Comparison of ENCODE assay signal across 8 cellular contexts in genomic region chr2:98649135-98649991, GRCh38. TPM values are rescaled to one million over a fixed set of nuclear protein-coding genes. Genes with fewer than 3 reads are reported as not detected.
DNase-seq lines count a peak whose midpoint lies in the region; ATAC-seq and TF ChIP-seq lines count a peak whose summit lies in the region.

No MANE protein-coding gene starts in this region.

- TF ChIP-seq CTCF in GM10266 (IDR thresholded peaks at IDR 0.05; ENCODE audit: control insufficient read depth, insufficient read depth, low read depth, missing control alignments), result peak; percentile 94

- DNase-seq in GM10266 (ENCODE audit: extremely low spot score) (peak; percentile 48), NCI-H510A treated with DMSO at 0.1 percent for 48 hours (lab: John Stamatoyannopoulos, UW) (peak; percentile 78), cerebellar cortex (ENCODE audit: low spot score) (peak; percentile 87), left lobe of liver (ENCODE audit: low spot score) (peak; percentile 81), 8988T (no peak)
- peak; percentile 69 to 74 for DNase-seq in stimulated activated CD4-positive, alpha-beta T cell treated with anti-CD3 and anti-CD28 coated beads, Interleukin-4, amount 100 ng/mL, for 4 hours

- peak; percentile 70 for ATAC-seq in HG03354 (IDR thresholded peaks at IDR 0.05; ENCODE audit: poor library complexity, severe bottlenecking, unreplicated experiment)
- peak; percentile 94 to 95 for ATAC-seq in activated CD4-positive, CD25-positive, alpha-beta regulatory T cell treated with anti-CD3 and anti-CD28 coated beads, Interleukin-2, amount 50 U/mL, for 24 hours
- ATAC-seq in left lobe of liver, result peak; percentile 100

RNA-seq across cellular contexts. Expression of gene UNC50, which starts 41.0 kb away (rescaled TPM):
- total RNA-seq in left lobe of liver, result 18.3 TPM

RNA-seq across cellular contexts. Expression of gene COA5, which starts 41.1 kb away (rescaled TPM):
- total RNA-seq in left lobe of liver, result 21.2 TPM
